ENCODE assay signal across 9 cellular contexts in genomic region chr18:56748698-56749268, GRCh38.
DNase-seq lines count a peak whose midpoint lies in the region; ATAC-seq and TF ChIP-seq lines count a peak whose summit lies in the region.
"Had no signal": no experiment of that assay in that cellular context is flagged by ENCODE, and none has a peak within 500 bp of the region (broad histone marks: within the 10 kb centered on the region; RNA-seq: fewer than 3 reads in every experiment).

No MANE protein-coding gene starts in this region.

- H3K27me3 ChIP-seq in cardiac muscle cell (no peaks in the 10 kb centered on the region), adrenal gland (no peaks in the 10 kb centered on the region), uterus (no peaks in the 10 kb centered on the region)

- WGBS in adrenal gland, 4 donors, result 47 to 96% (median 71%) methylated on average over 2 of the region's 2 CpGs

- H3K4me1 ChIP-seq in cardiac muscle cell (ENCODE audit: low read depth) (peaks cover 14% of the 10 kb centered on the region), adrenal gland (replicated peaks in 1 of 2) (no peaks in the 10 kb centered on the region), uterus (no peaks in the 10 kb centered on the region)

- peak; percentile 53 to 63 for DNase-seq in cardiac muscle cell (ENCODE audit: low read depth in 1 of 2, low spot score in 1 of 2)
- DNase-seq in cardiac septum (ENCODE audit: low spot score), result no peak
- peak; percentile 4 for DNase-seq in NCI-H2107 (lab: John Stamatoyannopoulos, UW)
- DNase-seq in adrenal gland, result peak in 2 of 7 donors; percentile 4 to 11
- peak; percentile 44 for DNase-seq in iris pigment epithelial cell (ENCODE audit: low read depth)
- DNase-seq in uterus, result no peak
- DNase-seq: activated naive CD8-positive, alpha-beta T cell treated with anti-CD3 and anti-CD28 coated beads, Interleukin-2, amount 10 ng/mL, durations not matched to agents 7 days and 5 days had no signal

- H3K36me3 ChIP-seq in cardiac muscle cell (no peaks in the 10 kb centered on the region), adrenal gland (replicated peaks in 1 of 2) (no peaks in the 10 kb centered on the region), uterus (no peaks in the 10 kb centered on the region)

- H3K27ac ChIP-seq in cardiac muscle cell, result no peak overlapping the region
- H3K27ac ChIP-seq in adrenal gland, result no peak overlapping the region
- no peak overlapping the region for H3K27ac ChIP-seq in uterus

- TF ChIP-seq CTCF in cardiac muscle cell (IDR thresholded peaks at IDR 0.05; ENCODE audit: low read depth, low read length) (peak; percentile 59), adrenal gland (IDR thresholded peaks at IDR 0.05) (peak; percentile 31 to 72 (median 58)), uterus (IDR thresholded peaks at IDR 0.05) (peak; percentile 30 to 42 (median 34))

- TF ChIP-seq POLR2A in adrenal gland (IDR thresholded peaks at IDR 0.05), result no peak
- TF ChIP-seq POLR2A in uterus (IDR thresholded peaks at IDR 0.05), result no peak

- H3K9me3 ChIP-seq in cardiac muscle cell (ENCODE audit: low read depth) (no peaks in the 10 kb centered on the region), adrenal gland (replicated peaks in 1 of 3) (no peaks in the 10 kb centered on the region), uterus (no peaks in the 10 kb centered on the region)

- intact Hi-C loops in cardiac septum (cut with DNase I) (loop anchor here (5.0 kb wide), 1 partner anchor 814 kb away; no protein-coding TSS in a partner anchor), adrenal gland (cut with DNase I) (loop anchor here in 1 of 2 donors (10.0 kb wide), 1 partner anchor 816 kb away; no protein-coding TSS in a partner anchor), uterus (cut with DNase I; ENCODE audit: low total_unique reads) (no loop called here)

- H3K4me3 ChIP-seq in cardiac muscle cell (no peak overlapping the region), adrenal gland (no peak overlapping the region), uterus (no peak overlapping the region)

- ATAC-seq in HG03469 (IDR thresholded peaks at IDR 0.05; ENCODE audit: unreplicated experiment), result no peak
- ATAC-seq in HG03196 (IDR thresholded peaks at IDR 0.05; ENCODE audit: unreplicated experiment), result no peak

Comparison
In these comparisons a context has a peak if more than half of its experiments do, and no peak if none do; other contexts are left out.
1. DNase-seq: peak in cardiac muscle cell (2 of 2), NCI-H2107 (single experiment) and iris pigment epithelial cell (single experiment); none in cardiac septum (single experiment) and uterus (0 of 2).
2. Peak in every context shown above with its lines, with median percentiles within 50 percentile points of each other: CTCF ChIP-seq.